In the genomic region with DNA sequence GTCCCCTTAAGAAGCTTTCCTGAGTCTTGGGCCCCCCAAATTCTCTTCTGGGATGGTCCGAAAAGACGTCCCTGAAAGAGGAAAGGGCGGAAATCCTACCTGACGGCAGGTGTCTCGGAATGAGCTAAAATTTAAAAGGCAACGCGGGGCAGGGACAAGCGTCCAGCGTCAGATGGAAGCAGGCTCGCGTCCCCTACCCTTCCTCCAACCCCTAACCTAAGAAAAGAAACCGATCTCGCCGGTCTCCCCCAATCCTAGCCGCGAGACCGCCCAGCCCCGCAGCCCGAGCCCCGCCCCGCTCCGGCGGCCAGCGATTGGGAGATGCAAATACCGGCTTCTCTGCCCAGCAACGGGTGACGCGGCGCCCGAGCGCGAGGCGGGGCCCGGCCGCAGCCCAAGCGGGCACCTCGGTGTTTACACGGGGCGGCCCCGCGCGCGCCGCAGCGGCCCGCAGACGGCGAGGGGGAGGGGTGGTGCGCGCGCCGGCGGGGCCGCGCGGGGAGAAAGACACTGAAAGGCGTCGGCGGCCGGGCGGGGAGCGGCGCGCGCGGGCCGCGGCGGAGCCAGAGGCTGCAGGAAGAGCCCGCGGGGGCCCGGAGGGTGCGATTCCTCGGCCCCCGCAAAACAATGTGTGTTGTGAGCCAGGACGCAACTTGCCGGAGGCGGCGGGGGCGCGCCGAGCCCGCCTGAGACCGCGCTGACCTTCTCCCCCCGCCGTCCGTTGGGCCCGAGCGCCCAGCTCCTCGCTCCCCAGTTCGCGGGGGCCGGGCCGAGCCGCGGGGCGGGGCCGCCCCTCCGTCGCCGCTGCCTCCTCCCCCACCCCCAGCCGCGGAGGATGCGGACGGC, we compare ENCODE assay signal across 8 cellular contexts. TPM values are rescaled to one million over a fixed set of nuclear protein-coding genes. Genes with fewer than 3 reads are reported as not detected.
DNase-seq lines count a peak whose midpoint lies in the region; ATAC-seq and TF ChIP-seq lines count a peak whose summit lies in the region.

A gene (plus strand): TSS at position 510 of the 846 bp plus-strand sequence. CDS start 373 bp downstream, outside the sequence.

- peaks cover 0 to 14% (median 0%) of the 10 kb centered on the region in 7 donors for H3K27me3 ChIP-seq in spleen (replicated peaks in 1 of 7)

- POLR2A ChIA-PET in activated B cell treated with CpG ODN at 0.5 μM for 24 hours (lab: Charles Lee): interaction anchor here (0.5 to 4.3 kb wide), 11 partner anchors 13 to 508 kb away, joined by 3 to 79 read pairs (median 3); a partner anchor contains a TSS

- 0 to 2% (median 0%) methylated on average over 15 to 106 of the region's 106 CpGs for whole genome bisulfite sequencing in spleen, 5 donors

- H3K4me1 Mint-ChIP-seq in activated B cell treated with CpG ODN at 0.5 μM for 24 hours (peaks cover 37% of the 10 kb centered on the region), immature natural killer cell (peaks cover 18 to 22% of the 10 kb centered on the region in 2 donors)

- peak in 2 of 3 donors; percentile 25 to 45 for TF ChIP-seq POLR2A in spleen (IDR thresholded peaks at IDR 0.05)

- H3K9me3 Mint-ChIP-seq in activated B cell treated with CpG ODN at 0.5 μM for 24 hours (no peaks in the 10 kb centered on the region), immature natural killer cell (no peaks in the 10 kb centered on the region)

- DNase-seq in AG08396 (ENCODE audit: low spot score) (peak; percentile 96), NCI-H226 (peak; percentile 66), activated B cell treated with CpG ODN at 0.5 μM for 24 hours (peak; percentile 100), caudate nucleus (lab: John Stamatoyannopoulos, UW) (peak; percentile 33 to 98 (median 95)), immature natural killer cell (peak; percentile 93 to 95 (median 94)), spleen (peak; percentile 100)

- no peaks in the 10 kb centered on the region for H3K9me3 ChIP-seq in spleen

- H3K36me3 ChIP-seq in spleen: no peaks in the 10 kb centered on the region

- CTCF ChIA-PET in activated B cell treated with CpG ODN at 0.5 μM for 24 hours (lab: Charles Lee): interaction anchor here (1.0 to 1.3 kb wide), 2 partner anchors 8 to 59 kb away, joined by 3 read pairs; no protein-coding TSS in a partner anchor

- H3K4me1 ChIP-seq in spleen: peaks cover 10 to 62% (median 52%) of the 10 kb centered on the region in 6 donors

- no peak for TF ChIP-seq CTCF in activated B cell treated with CpG ODN at 0.5 μM for 24 hours (IDR thresholded peaks at IDR 0.05)
- TF ChIP-seq CTCF in spleen (IDR thresholded peaks at IDR 0.05 in 8 of 11, conservative IDR thresholded peaks at IDR 0.05 in 3 of 11): no peak

- intact Hi-C loops in activated B cell treated with CpG ODN at 0.5 μM for 24 hours (cut with micrococcal nuclease) (no loop called here), spleen (cut with DNase I; ENCODE audit: low total_unique reads) (loop anchor here (5.0 kb wide), 2 partner anchors 38 to 118 kb away; no protein-coding TSS in a partner anchor)

- H3K27ac ChIP-seq in caudate nucleus (ENCODE audit: low read depth, low read length) (peak within 1 kb of the TSS; percentile 93), spleen (peak within 1 kb of the TSS; percentile 90 to 98 (median 94))

- H3K27ac Mint-ChIP-seq in activated B cell treated with CpG ODN at 0.5 μM for 24 hours: peak within 1 kb of the TSS; percentile 90
- H3K27ac Mint-ChIP-seq in immature natural killer cell: peak within 1 kb of the TSS; percentile 82 to 94 (median 91)

- H3K27me3 Mint-ChIP-seq in activated B cell treated with CpG ODN at 0.5 μM for 24 hours (no peaks in the 10 kb centered on the region), immature natural killer cell (ENCODE audit: low read depth in 3 of 3) (peaks cover 2 to 16% (median 3%) of the 10 kb centered on the region in 3 donors)

- peaks cover 4% of the 10 kb centered on the region for H3K36me3 Mint-ChIP-seq in activated B cell treated with CpG ODN at 0.5 μM for 24 hours (ENCODE audit: low read depth)
- H3K36me3 Mint-ChIP-seq in immature natural killer cell: peaks cover 0 to 6% (median 0%) of the 10 kb centered on the region in 3 donors

- H3K4me3 Mint-ChIP-seq in activated B cell treated with CpG ODN at 0.5 μM for 24 hours: peak within 1 kb of the TSS; percentile 89
- H3K4me3 Mint-ChIP-seq in immature natural killer cell: peak within 1 kb of the TSS; percentile 87 to 93 (median 92)

- peak within 1 kb of the TSS; percentile 72 to 94 (median 80) for H3K4me3 ChIP-seq in spleen

- ATAC-seq in GM19025 (IDR thresholded peaks at IDR 0.05; ENCODE audit: low read depth, unreplicated experiment) (peak; percentile 71), HG03196 (IDR thresholded peaks at IDR 0.05; ENCODE audit: unreplicated experiment) (peak; percentile 66), activated B cell treated with CpG ODN at 0.5 μM for 24 hours (ENCODE audit: low read depth) (peak; percentile 71)

RNA-seq across cellular contexts. Expression of the gene that starts here (rescaled TPM):
- total RNA-seq in activated B cell treated with CpG ODN at 0.5 μM for 24 hours (6.1 and 6.2 TPM in 2 replicates), spleen (10 to 100 TPM in 2 of 7 donors, 1 to 10 TPM in 5; 4.5 to 12.5 (median 8.3) TPM)
- polyA plus RNA-seq in immature natural killer cell (under 1 TPM; 0.08 to 0.27 (median 0.21) TPM), spleen (1 to 10 TPM; 3.2 to 4.9 (median 3.4) TPM)

Comparison
In these comparisons a context has a peak if more than half of its experiments do, and no peak if none do; other contexts are left out.
1. Peak in every context shown above with its lines: DNase-seq, ATAC-seq, H3K4me3 ChIP-seq and H3K27ac ChIP-seq.
2. Peak in DNase-seq in immature natural killer cell; RNA of the gene not detected or under 1 TPM.